Comparison of ENCODE assay signal across 8 cellular contexts in the genomic region with DNA sequence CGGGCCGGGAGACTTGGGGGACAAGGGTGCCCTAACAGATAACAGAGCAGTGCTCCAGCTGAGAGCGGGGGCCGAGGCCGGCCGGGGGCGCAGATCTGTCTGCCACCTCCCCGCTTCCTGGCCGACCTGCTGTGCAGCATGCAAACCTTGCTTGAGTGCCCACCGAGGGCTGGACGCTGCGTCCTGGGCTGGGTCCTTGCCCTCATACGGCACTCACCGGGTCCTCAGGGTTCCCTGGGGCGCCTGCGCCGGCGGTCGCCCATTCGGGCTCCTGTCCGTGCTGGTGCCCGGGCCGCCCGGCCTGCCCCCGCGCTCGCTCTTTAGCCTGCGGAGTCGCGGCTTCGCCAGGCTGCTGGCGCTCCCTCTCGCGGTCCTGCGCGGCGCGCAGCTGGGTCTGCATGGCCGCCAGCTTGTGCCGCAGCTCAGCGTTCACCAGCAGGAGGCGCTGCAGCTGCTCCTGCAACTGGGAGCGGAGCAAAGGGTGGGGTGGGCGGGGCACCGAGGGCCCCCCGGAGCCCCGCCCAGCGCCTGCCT. TPM values are rescaled to one million over a fixed set of nuclear protein-coding genes. Genes with fewer than 3 reads are reported as not detected.
A peak's percentile ranks its signal among the peaks of the same experiment; 100 is the strongest.
DNase-seq lines count a peak whose midpoint lies in the region; ATAC-seq and TF ChIP-seq lines count a peak whose summit lies in the region.

No MANE protein-coding gene starts in this region.

- H3K9ac ChIP-seq in mucosa of stomach (ENCODE audit: low read length) = peak overlapping the region; percentile 60

- H3K4me1 ChIP-seq in BE2C = no peaks in the 10 kb centered on the region
- peaks cover 45% of the 10 kb centered on the region for H3K4me1 ChIP-seq in mucosa of stomach (ENCODE audit: control insufficient read depth, insufficient read depth, low read length)

- TF ChIP-seq CTCF in BE2C (IDR thresholded peaks at IDR 0.05; ENCODE audit: low read depth, low read length) (peak; percentile 65), epithelial cell of esophagus (IDR thresholded peaks at IDR 0.05; ENCODE audit: insufficient read depth, low read depth, low read length, missing control alignments) (peak; percentile 67)

- H3K27me3 ChIP-seq in BE2C (no peaks in the 10 kb centered on the region), mucosa of stomach (ENCODE audit: control insufficient read depth, insufficient read depth, low read length) (no peaks in the 10 kb centered on the region)

- DNase-seq in BE2C (peak; percentile 92), NOMO-1 (lab: John Stamatoyannopoulos, UW; ENCODE audit: unreplicated experiment in 2 of 2) (peak; percentile 79 to 88), activated T-cell treated with anti-CD3 and anti-CD28 coated beads for 1 hour (ENCODE audit: low read depth) (peak; percentile 90), epithelial cell of esophagus (ENCODE audit: low read depth) (peak; percentile 94)
- peak; percentile 82 to 83 for DNase-seq in stimulated activated CD8-positive, alpha-beta memory T cell treated with anti-CD3 and anti-CD28 coated beads, Interleukin-4, amount 100 ng/mL, for 4 hours (ENCODE audit: low read depth in 2 of 2, low spot score in 1 of 2)

- H3K36me3 ChIP-seq in BE2C (peaks cover 30% of the 10 kb centered on the region), mucosa of stomach (ENCODE audit: control insufficient read depth, insufficient read depth, low read length) (peaks cover 5% of the 10 kb centered on the region)

- H3K4me3 ChIP-seq in BE2C (ENCODE audit: low read depth, low read length) (peak overlapping the region; percentile 34), epithelial cell of esophagus (ENCODE audit: low read length) (peak overlapping the region; percentile 40), mucosa of stomach (ENCODE audit: low read length) (peak overlapping the region; percentile 49)

- H3K9me3 ChIP-seq in BE2C (no peaks in the 10 kb centered on the region), mucosa of stomach (ENCODE audit: control insufficient read depth, low read length) (no peaks in the 10 kb centered on the region)

- peak; percentile 52 for ATAC-seq in GM19035 (IDR thresholded peaks at IDR 0.05; ENCODE audit: unreplicated experiment)
- peak; percentile 52 for ATAC-seq in HG03354 (IDR thresholded peaks at IDR 0.05; ENCODE audit: poor library complexity, severe bottlenecking, unreplicated experiment)

RNA-seq across cellular contexts. Expression of gene RILP, which starts 1.0 kb away (rescaled TPM):
- 1.1 TPM for polyA plus RNA-seq in BE2C (2012; ENCODE audit: insufficient read depth, insufficient read length, low read depth)

RNA-seq across cellular contexts. Expression of gene SCARF1, which starts 3.1 kb away (rescaled TPM):
- polyA plus RNA-seq in BE2C (2012; ENCODE audit: insufficient read depth, insufficient read length, low read depth) = 0.17 TPM

RNA-seq across cellular contexts. Expression of gene SLC43A2, which starts 20.0 kb away (rescaled TPM):
- 8.0 TPM for polyA plus RNA-seq in BE2C (2012; ENCODE audit: insufficient read depth, insufficient read length, low read depth)

RNA-seq across cellular contexts. Expression of gene PRPF8, which starts 36.0 kb away (rescaled TPM):
- polyA plus RNA-seq in BE2C (2012; ENCODE audit: insufficient read depth, insufficient read length, low read depth) = 679 TPM

Comparison
In these comparisons a context has a peak if more than half of its experiments do, and no peak if none do; other contexts are left out.
1. Peak in every context shown above with its lines: DNase-seq, ATAC-seq and H3K4me3 ChIP-seq.